22 cellular contexts compared by ENCODE assay signal in genomic region chr13:49305824-49306425, GRCh38. TPM values are rescaled to one million over a fixed set of nuclear protein-coding genes. Genes with fewer than 3 reads are reported as not detected.
DNase-seq lines count a peak whose midpoint lies in the region; TF ChIP-seq lines count a peak whose summit lies in the region.
"Had no signal": no experiment of that assay in that cellular context is flagged by ENCODE, and none has a peak within 500 bp of the region (broad histone marks: within the 10 kb centered on the region; RNA-seq: fewer than 3 reads in every experiment).

No MANE protein-coding gene starts in this region.

- H2AFZ ChIP-seq in SK-N-SH (ENCODE audit: low read depth) = no peak overlapping the region
- H2AFZ ChIP-seq: GM23248 had no signal

- peaks cover 2% of the 10 kb centered on the region for H3K27me3 Mint-ChIP-seq in HFFc6 (ENCODE audit: insufficient read depth)
- H3K27me3 Mint-ChIP-seq: activated CD4-positive, alpha-beta T cell treated with anti-CD3 and anti-CD28 coated beads, Interleukin-2, amount 10 ng/mL, durations not matched to agents 7 days and 5 days; activated CD8-positive, alpha-beta memory T cell treated with anti-CD3 and anti-CD28 coated beads, Interleukin-2, amount 10 ng/mL, durations not matched to agents 7 days and 5 days; CD4-positive, CD25-positive, alpha-beta regulatory T cell had no signal

- no peak for TF ChIP-seq RAD21 in SK-N-SH (IDR thresholded peaks at IDR 0.05; ENCODE audit: low read length)

- peaks cover 27% of the 10 kb centered on the region for H3K4me1 ChIP-seq in DOHH2 (ENCODE audit: control insufficient read depth, low read length)
- peaks cover 61% of the 10 kb centered on the region for H3K4me1 ChIP-seq in stomach smooth muscle (ENCODE audit: control insufficient read depth, insufficient read depth, low read length)
- H3K4me1 ChIP-seq in SK-N-SH (ENCODE audit: control insufficient read depth in 1 of 2, insufficient read depth in 2 of 2, low read depth in 1 of 2, low read length in 1 of 2) = peaks cover 0 to 5% of the 10 kb centered on the region in 2 experiments; a peak in 2 of 4 replicates

- H3K79me2 ChIP-seq in DOHH2 (ENCODE audit: control insufficient read depth, low read length) (no peaks in the 10 kb centered on the region), SK-N-SH (ENCODE audit: insufficient read depth) (no peaks in the 10 kb centered on the region)

- H3K27ac Mint-ChIP-seq in HFFc6 = no peak overlapping the region
- H3K27ac Mint-ChIP-seq: activated CD4-positive, alpha-beta T cell treated with anti-CD3 and anti-CD28 coated beads, Interleukin-2, amount 10 ng/mL, durations not matched to agents 7 days and 5 days; activated CD8-positive, alpha-beta memory T cell treated with anti-CD3 and anti-CD28 coated beads, Interleukin-2, amount 10 ng/mL, durations not matched to agents 7 days and 5 days; activated naive CD4-positive, alpha-beta T cell treated with anti-CD3 and anti-CD28 coated beads for 36 hours; activated T-cell treated with anti-CD3 and anti-CD28 coated beads, Interleukin-2, amount 50 U/mL, for 72 hours; CD4-positive, CD25-positive, alpha-beta regulatory T cell had no signal

- H3K36me3 ChIP-seq in DOHH2 (ENCODE audit: control insufficient read depth, low read length) (no peaks in the 10 kb centered on the region), stomach smooth muscle (ENCODE audit: control insufficient read depth in 2 of 2, insufficient read depth in 2 of 2, low read length in 2 of 2) (peaks cover 9 to 17% of the 10 kb centered on the region in 2 donors), SK-N-SH (replicated peaks in 1 of 2; ENCODE audit: control insufficient read depth in 1 of 2, insufficient read depth in 2 of 2, low read length in 1 of 2) (no peaks in the 10 kb centered on the region)
- H3K36me3 ChIP-seq: MG63 had no signal

- no peaks in the 10 kb centered on the region for H3K27me3 ChIP-seq in DOHH2 (ENCODE audit: control insufficient read depth, low read length)
- no peaks in the 10 kb centered on the region for H3K27me3 ChIP-seq in stomach smooth muscle (ENCODE audit: control insufficient read depth in 1 of 2, insufficient read depth in 2 of 2, low read length in 2 of 2)
- no peaks in the 10 kb centered on the region for H3K27me3 ChIP-seq in SK-N-SH (ENCODE audit: insufficient read depth)
- H3K27me3 ChIP-seq: MG63 had no signal

- H3K9ac ChIP-seq in stomach smooth muscle (ENCODE audit: low read length in 2 of 2) (peak overlapping the region in 1 of 2 donors; percentile 29), SK-N-SH (no peak overlapping the region)
- H3K9ac ChIP-seq: GM23248 had no signal

- no peaks in the 10 kb centered on the region for H3K36me3 Mint-ChIP-seq in HFFc6 (ENCODE audit: low read depth)
- H3K36me3 Mint-ChIP-seq: activated CD8-positive, alpha-beta memory T cell treated with anti-CD3 and anti-CD28 coated beads, Interleukin-2, amount 10 ng/mL, durations not matched to agents 7 days and 5 days had no signal

- TF ChIP-seq EP300 in SK-N-SH (IDR thresholded peaks at IDR 0.05; ENCODE audit: borderline replicate concordance in 1 of 2, low read depth in 1 of 2, low read length in 1 of 2) = no peak

- WGBS in SK-N-SH (ENCODE audit: low lambda C conversion rate) = 80% methylated on average over 11 of the region's 15 CpGs

- H3K4me3 Mint-ChIP-seq in HFFc6 = no peak overlapping the region
- H3K4me3 Mint-ChIP-seq: activated CD4-positive, alpha-beta T cell treated with anti-CD3 and anti-CD28 coated beads, Interleukin-2, amount 10 ng/mL, durations not matched to agents 7 days and 5 days; activated CD8-positive, alpha-beta memory T cell treated with anti-CD3 and anti-CD28 coated beads, Interleukin-2, amount 10 ng/mL, durations not matched to agents 7 days and 5 days; activated naive CD4-positive, alpha-beta T cell treated with anti-CD3 and anti-CD28 coated beads for 36 hours; activated T-cell treated with anti-CD3 and anti-CD28 coated beads, Interleukin-2, amount 50 U/mL, for 72 hours; CD4-positive, CD25-positive, alpha-beta regulatory T cell had no signal

- 0 out of 2 replicates have a peak overlapping the region, but pooled peaks have one; percentile 7 for H3K4me2 ChIP-seq in DOHH2 (ENCODE audit: low read length)
- H3K4me2 ChIP-seq in SK-N-SH = no peak overlapping the region

- CTCF ChIA-PET in SK-N-SH (lab: Yijun Ruan, JAX) = interaction anchor here (1.3 to 7.4 kb wide), 2 partner anchors 131 to 302 kb away, joined by 3 to 73 read pairs; no protein-coding TSS in a partner anchor

- no peaks in the 10 kb centered on the region for H3K9me3 Mint-ChIP-seq in HFFc6
- H3K9me3 Mint-ChIP-seq: activated CD4-positive, alpha-beta T cell treated with anti-CD3 and anti-CD28 coated beads, Interleukin-2, amount 10 ng/mL, durations not matched to agents 7 days and 5 days; activated naive CD4-positive, alpha-beta T cell treated with anti-CD3 and anti-CD28 coated beads for 36 hours; activated T-cell treated with anti-CD3 and anti-CD28 coated beads, Interleukin-2, amount 50 U/mL, for 72 hours; CD4-positive, CD25-positive, alpha-beta regulatory T cell had no signal

- H3K4me3 ChIP-seq in DOHH2 (ENCODE audit: low read length) (no peak overlapping the region), stomach smooth muscle (ENCODE audit: low read length in 2 of 2) (no peak overlapping the region), SK-N-SH (ENCODE audit: low read depth in 2 of 2, low read length in 1 of 2) (no peak overlapping the region)
- H3K4me3 ChIP-seq: GM23248, MG63, psoas muscle, skin epidermis had no signal

- peaks cover 23% of the 10 kb centered on the region for H3K4me1 Mint-ChIP-seq in HFFc6 (ENCODE audit: low read depth)

- TF ChIP-seq CTCF in DOHH2 (IDR thresholded peaks at IDR 0.05; ENCODE audit: low read depth, low read length, poor library complexity, severe bottlenecking) = no peak
- no peak for TF ChIP-seq CTCF in HFFc6 (IDR thresholded peaks at IDR 0.05)
- no peak for TF ChIP-seq CTCF in SK-N-SH (IDR thresholded peaks at IDR 0.05)

- H4K20me1 ChIP-seq in DOHH2 (ENCODE audit: control insufficient read depth, insufficient read depth, low read depth, low read length) (no peaks in the 10 kb centered on the region), SK-N-SH (ENCODE audit: insufficient read depth) (no peaks in the 10 kb centered on the region)

- H3F3A ChIP-seq in DOHH2 (ENCODE audit: control insufficient read depth, insufficient read depth) = no peaks in the 10 kb centered on the region
- H3F3A ChIP-seq in SK-N-SH (replicated peaks; ENCODE audit: insufficient read depth) = no peaks in the 10 kb centered on the region

- H3K9me3 ChIP-seq in DOHH2 (ENCODE audit: control insufficient read depth, insufficient read depth, low read length) (no peaks in the 10 kb centered on the region), stomach smooth muscle (ENCODE audit: control insufficient read depth in 2 of 2, low read length in 2 of 2) (no peaks in the 10 kb centered on the region), SK-N-SH (no peaks in the 10 kb centered on the region)
- H3K9me3 ChIP-seq: MG63, psoas muscle had no signal

- POLR2A ChIA-PET in SK-N-SH (lab: Yijun Ruan, JAX) = no interaction called here

- H3K27ac ChIP-seq in DOHH2 (ENCODE audit: low read depth, low read length) (no peak overlapping the region), stomach smooth muscle (ENCODE audit: low read length) (peak overlapping the region; percentile 78), SK-N-SH (ENCODE audit: low read depth in 2 of 2, low read length in 1 of 2) (no peak overlapping the region)
- H3K27ac ChIP-seq: GM23248, psoas muscle had no signal

- H3K9me2 ChIP-seq in DOHH2 (replicated peaks; ENCODE audit: control insufficient read depth, low read length) (no peaks in the 10 kb centered on the region), SK-N-SH (no peaks in the 10 kb centered on the region)

- DNase-seq in LHCN-M2 (ENCODE audit: low read depth) (peak; percentile 37), left kidney (ENCODE audit: low read depth, low spot score) (peak; percentile 75), NCI-H2196 (lab: John Stamatoyannopoulos, UW; ENCODE audit: unreplicated experiment) (no peak), HFFc6 (no peak), NK-92 (lab: John Stamatoyannopoulos, UW; ENCODE audit: unreplicated experiment) (no peak), SK-N-SH (no peak)
- DNase-seq: activated CD4-positive, alpha-beta T cell treated with anti-CD3 and anti-CD28 coated beads, Interleukin-2, amount 10 ng/mL, durations not matched to agents 7 days and 5 days; activated CD8-positive, alpha-beta memory T cell treated with anti-CD3 and anti-CD28 coated beads, Interleukin-2, amount 10 ng/mL, durations not matched to agents 7 days and 5 days; activated naive CD4-positive, alpha-beta T cell treated with anti-CD3 and anti-CD28 coated beads for 36 hours; activated T-cell treated with anti-CD3 and anti-CD28 coated beads, Interleukin-2, amount 50 U/mL, for 72 hours; amygdala; CD4-positive, CD25-positive, alpha-beta regulatory T cell; cortex of kidney; GM23248; MG63; NCI-H146; NCI-H2171 treated with DMSO at 0.1 percent for 48 hours; NCI-H526 had no signal

TF ChIP-seq in SK-N-SH, 30 proteins besides CTCF, POLR2A, EP300 and RAD21 (continues in another document):
- TF ChIP-seq FOXJ3 (CRISPR knock-in tag; IDR thresholded peaks at IDR 0.05) = no peak
- TF ChIP-seq CHD2 (IDR thresholded peaks at IDR 0.05; ENCODE audit: low read length, partially characterized antibody) = no peak
- no peak for TF ChIP-seq RCOR1 (IDR thresholded peaks at IDR 0.05; ENCODE audit: low read length)
- no peak for TF ChIP-seq GATA2 (CRISPR knock-in tag; IDR thresholded peaks at IDR 0.05)
- no peak for TF ChIP-seq PBX3 (IDR thresholded peaks at IDR 0.05)
- no peak for TF ChIP-seq EZH2phosphoT487 (IDR thresholded peaks at IDR 0.05; ENCODE audit: borderline replicate concordance, low read depth)
- no peak for TF ChIP-seq TEAD4 (IDR thresholded peaks at IDR 0.05; ENCODE audit: borderline replicate concordance, insufficient read depth)

RNA-seq across cellular contexts. Expression of gene CDADC1, which starts 58.2 kb away (rescaled TPM):
- total RNA-seq in LHCN-M2 (2014; rRNA removed) = 1.5 and 2.6 TPM in 2 replicates
- polyA plus RNA-seq in LHCN-M2 (2012) = 5.4 TPM
- 1 to 10 TPM; 5.3 to 8.7 (median 6.8) TPM for total RNA-seq in HFFc6 (2021; fragmentation: NEBNext Ultra II Directional; extraction: Animal tissue kit (Norgen Biotek cat#: 25700))
- polyA plus RNA-seq in SK-N-SH (2012; rRNA removed) = 3.2 and 3.5 TPM in 2 replicates
- polyA plus RNA-seq in SK-N-SH (2012; cell fraction: cytosol; rRNA removed) = 4.2 and 4.8 TPM in 2 replicates
- 2.8 and 3.3 TPM in 2 replicates for polyA plus RNA-seq in SK-N-SH (2012; cell fraction: nucleus; rRNA removed)

Comparison
In these comparisons a context has a peak if more than half of its experiments do, and no peak if none do; other contexts are left out.
1. DNase-seq: peak in LHCN-M2 (single experiment) and left kidney (single experiment); none in NCI-H2196 (single experiment), HFFc6 (single experiment), NK-92 (single experiment) and SK-N-SH (single experiment).